ENCODE assay signal across 13 cellular contexts in genomic region chr20:54257090-54257816, GRCh38.
DNase-seq lines count a peak whose midpoint lies in the region; ATAC-seq and TF ChIP-seq lines count a peak whose summit lies in the region.
"Had no signal": no experiment of that assay in that cellular context is flagged by ENCODE, and none has a peak within 500 bp of the region (broad histone marks: within the 10 kb centered on the region; RNA-seq: fewer than 3 reads in every experiment).

No MANE protein-coding gene starts in this region.

- no peak for TF ChIP-seq CTCF in foreskin fibroblast (IDR thresholded peaks at IDR 0.05; ENCODE audit: low read depth, low read length)

- no peak for ATAC-seq in activated CD4-positive, CD25-positive, alpha-beta regulatory T cell treated with anti-CD3 and anti-CD28 coated beads, Interleukin-2, amount 50 U/mL, for 24 hours
- ATAC-seq: lower lobe of right lung had no signal

- in situ Hi-C loops in ACHN (cut with HindIII; ENCODE audit: low pct_ligation_motif_present, low pct_unique_long_range_greater_than_20kb, low sequenced_read_pairs): no loop called here

- DNase-seq in HCEC 1CT: peak; percentile 40
- DNase-seq in T1000 (lab: John Stamatoyannopoulos, UW): peak; percentile 66
- DNase-seq in foreskin fibroblast: peak; percentile 74 to 92
- DNase-seq in stromal cell of bone marrow (ENCODE audit: low read depth): peak; percentile 72
- no peak for DNase-seq in RKO (ENCODE audit: low spot score)
- DNase-seq in ACHN: no peak
- DNase-seq: DND-41; lower lobe of right lung; NCI-H2171 treated with DMSO at 0.1 percent for 48 hours; occipital lobe; stimulated activated CD4-positive, alpha-beta T cell treated with anti-CD3 and anti-CD28 coated beads, Interleukin-2, amount 100 ng/mL, for 24 hours; stimulated activated naive CD4-positive, alpha-beta T cell treated with Interleukin-2 at 50 U/mL for 16 hours had no signal

- no peak overlapping the region for H3K4me3 ChIP-seq in foreskin fibroblast (ENCODE audit: low read depth in 1 of 2, low read length in 2 of 2)
- H3K4me3 ChIP-seq: lower lobe of right lung had no signal

Comparison
In these comparisons a context has a peak if more than half of its experiments do, and no peak if none do; other contexts are left out.
1. DNase-seq: peak in HCEC 1CT (single experiment), T1000 (single experiment), foreskin fibroblast (2 of 2) and stromal cell of bone marrow (single experiment); none in RKO (single experiment) and ACHN (single experiment).